Comparison of ENCODE assay signal across 10 cellular contexts in genomic region chr16:66988197-66988788, GRCh38. TPM values are rescaled to one million over a fixed set of nuclear protein-coding genes. Genes with fewer than 3 reads are reported as not detected.
DNase-seq lines count a peak whose midpoint lies in the region; ATAC-seq, FAIRE-seq and TF ChIP-seq lines count a peak whose summit lies in the region.
"Had no signal": no experiment of that assay in that cellular context is flagged by ENCODE, and none has a peak within 500 bp of the region (broad histone marks: within the 10 kb centered on the region; RNA-seq: fewer than 3 reads in every experiment).

TSS of gene CES4A (plus strand) at chr16:66988589. CDS start at chr16:66988773, 184 bp downstream.

- no peak within 1 kb of the TSS for H2BK15ac ChIP-seq in H1 (ENCODE audit: low read length)

- no peak within 1 kb of the TSS for H2BK12ac ChIP-seq in H1 (ENCODE audit: low read depth, low read length)

- TF ChIP-seq CTCF in H1 (IDR thresholded peaks at IDR 0.05; ENCODE audit: control extremely low read depth in 1 of 3, insufficient read depth in 1 of 3, low read depth in 1 of 3, low read length in 3 of 3) (no peak), mucosa of descending colon (IDR thresholded peaks at IDR 0.05) (no peak), glutamatergic neuron (IDR thresholded peaks at IDR 0.05; ENCODE audit: partially characterized antibody, unreplicated experiment) (no peak)

- no peaks in the 10 kb centered on the region for H3K27me3 ChIP-seq in BLaER1
- peaks cover 0 to 3% (median 2%) of the 10 kb centered on the region in 4 experiments; a peak in 3 of 7 replicates for H3K27me3 ChIP-seq in H1 (replicated peaks in 1 of 4; ENCODE audit: control insufficient read depth in 3 of 4, extremely low read depth in 1 of 4, insufficient read depth in 3 of 4, low read length in 3 of 4)
- H3K27me3 ChIP-seq: neutrophil had no signal

- H2BK20ac ChIP-seq in H1 (ENCODE audit: low read length), result no peak within 1 kb of the TSS

- no peak within 1 kb of the TSS for H3K18ac ChIP-seq in H1 (ENCODE audit: extremely low read depth, low read length)

- H4K20me1 ChIP-seq in BLaER1 (no peaks in the 10 kb centered on the region), H1 (replicated peaks in 1 of 2; ENCODE audit: control insufficient read depth in 1 of 2, insufficient read depth in 2 of 2, low read length in 2 of 2) (no peaks in the 10 kb centered on the region)

- no peak for FAIRE-seq in H1 (lab: Jason Lieb, UNC)

- H2BK120ac ChIP-seq in H1 (replicated peaks; ENCODE audit: low read depth, low read length), result no peak within 1 kb of the TSS

- H3K9ac ChIP-seq in BLaER1 (no peak within 1 kb of the TSS), H1 (replicated peaks in 1 of 4; ENCODE audit: extremely low read depth in 1 of 4, low read depth in 3 of 4, low read length in 3 of 4) (no peak within 1 kb of the TSS)

- CTCF ChIA-PET in H1 (lab: Charles Lee; ENCODE audit: partially characterized antibody), result interaction anchor here (0.6 to 6.0 kb wide), 10 partner anchors 10 to 166 kb away, joined by 3 to 49 read pairs (median 4); partner anchors contain the start of genes B3GNT9 and CES3

- H3K14ac ChIP-seq in H1 (ENCODE audit: insufficient read length), result no peak within 1 kb of the TSS

- H3K79me2 ChIP-seq in H1 (ENCODE audit: control insufficient read depth in 1 of 2, insufficient read depth in 2 of 2, low read length in 2 of 2), result no peaks in the 10 kb centered on the region

- no peak within 1 kb of the TSS; the same call in 1 of the 2 replicates for H2AFZ ChIP-seq in H1 (ENCODE audit: low read length)

- H4K5ac ChIP-seq in H1 (ENCODE audit: insufficient read length, low read depth, low read length), result no peak within 1 kb of the TSS

- peaks cover 4% of the 10 kb centered on the region for H3K9me3 Mint-ChIP-seq in glutamatergic neuron (ENCODE audit: unreplicated experiment)

- intact Hi-C loops in mucosa of descending colon (cut with DNase I, micrococcal nuclease), result no loop called here

- no peak within 1 kb of the TSS for H3K56ac ChIP-seq in H1 (replicated peaks; ENCODE audit: insufficient read length, low read depth, low read length)

- H3K4me1 Mint-ChIP-seq in glutamatergic neuron (ENCODE audit: low read depth, unreplicated experiment), result no peaks in the 10 kb centered on the region

- TF ChIP-seq RAD21 in H1 (IDR thresholded peaks at IDR 0.05 in 1 of 2, conservative IDR thresholded peaks at IDR 0.05 in 1 of 2; ENCODE audit: low read depth in 2 of 2, low read length in 2 of 2), result no peak

- no peak for TF ChIP-seq POLR2A in H1 (IDR thresholded peaks at IDR 0.05; ENCODE audit: control extremely low read depth in 1 of 2, low read depth in 2 of 2, low read length in 2 of 2)

- H3K79me1 ChIP-seq in H1 (ENCODE audit: low read depth, low read length), result no peaks in the 10 kb centered on the region

- H4K8ac ChIP-seq in H1 (ENCODE audit: extremely low read depth, insufficient read depth, low read length), result no peak within 1 kb of the TSS

- no peaks in the 10 kb centered on the region for H3K36me3 Mint-ChIP-seq in glutamatergic neuron (ENCODE audit: unreplicated experiment)

- POLR2A ChIA-PET in H1 (lab: Charles Lee; ENCODE audit: partially characterized antibody), result no interaction called here

- no peak within 1 kb of the TSS for H3K4me3 ChIP-seq in BLaER1
- H3K4me3 ChIP-seq in H1 (ENCODE audit: extremely low read depth in 1 of 4, insufficient read depth in 2 of 4, low read depth in 3 of 4, low read length in 4 of 4), result no peak within 1 kb of the TSS
- H3K4me3 ChIP-seq in mucosa of descending colon, result no peak within 1 kb of the TSS

- no peaks in the 10 kb centered on the region for H3K9me3 ChIP-seq in BLaER1
- no peaks in the 10 kb centered on the region for H3K9me3 ChIP-seq in H1 (ENCODE audit: insufficient read depth in 2 of 2, low read depth in 1 of 2, low read length in 1 of 2)
- no peaks in the 10 kb centered on the region for H3K9me3 ChIP-seq in mucosa of descending colon
- H3K9me3 ChIP-seq: neutrophil had no signal

- DNase-seq in NCI-H524 (lab: John Stamatoyannopoulos, UW) (peak; percentile 19 to 76), H1 (ENCODE audit: low read depth in 1 of 2, low spot score in 2 of 2) (no peak), mucosa of descending colon (no peak), GM19238 (ENCODE audit: insufficient read length, low spot score) (no peak), glutamatergic neuron (no peak)
- DNase-seq: NCI-H510A had no signal

- peak within 1 kb of the TSS; percentile 46 for H3K4ac ChIP-seq in H1 (replicated peaks; ENCODE audit: insufficient read length, low read depth, low read length)

- no peak for TF ChIP-seq EP300 in H1 (IDR thresholded peaks at IDR 0.05; ENCODE audit: borderline replicate concordance in 1 of 2, low read depth in 2 of 2, low read length in 2 of 2)

- 90% methylated on average over 11 of the region's 11 CpGs; no CpG with 5 or more reads in 1 of the 2 experiments for WGBS in H1 (ENCODE audit: extremely low coverage in 1 of 2, insufficient coverage in 1 of 2, insufficient read length in 1 of 2, insufficient replicate concordance in 2 of 2, low coverage in 1 of 2, low lambda C conversion rate in 2 of 2, missing lambda C conversion rate in 1 of 2), 2 experiments

- H3K4me2 ChIP-seq in BLaER1 (peak within 1 kb of the TSS; percentile 57), H1 (ENCODE audit: insufficient read depth in 1 of 2, low read depth in 2 of 2, low read length in 2 of 2) (no peak within 1 kb of the TSS)

- H3K27ac Mint-ChIP-seq in glutamatergic neuron (ENCODE audit: unreplicated experiment), result no peak within 1 kb of the TSS

- H4K91ac ChIP-seq in H1 (replicated peaks; ENCODE audit: insufficient read length, low read length), result no peak within 1 kb of the TSS

- no peak within 1 kb of the TSS for H2AK5ac ChIP-seq in H1 (ENCODE audit: low read depth, low read length)

- no peak within 1 kb of the TSS for H3K23ac ChIP-seq in H1 (ENCODE audit: insufficient read length)

- no peak within 1 kb of the TSS for H2BK5ac ChIP-seq in H1 (ENCODE audit: low read depth, low read length)

- H3K27ac ChIP-seq in BLaER1 (0 out of 2 replicates have a peak within 1 kb of the TSS, but pooled peaks have one; percentile 19), H1 (ENCODE audit: low read depth, low read length) (no peak within 1 kb of the TSS)
- H3K27ac ChIP-seq: neutrophil had no signal

- H3K4me1 ChIP-seq in BLaER1 (peaks cover 13% of the 10 kb centered on the region), H1 (replicated peaks in 1 of 4; ENCODE audit: control insufficient read depth in 3 of 4, insufficient read depth in 4 of 4, low read length in 3 of 4) (no peaks in the 10 kb centered on the region), mucosa of descending colon (ENCODE audit: low read depth) (no peaks in the 10 kb centered on the region)

- ATAC-seq in mucosa of descending colon (peak; percentile 27), HG02642 (IDR thresholded peaks at IDR 0.05; ENCODE audit: poor library complexity, unreplicated experiment) (no peak), GM19452 (IDR thresholded peaks at IDR 0.05; ENCODE audit: unreplicated experiment) (no peak)

- no peaks in the 10 kb centered on the region for H3K23me2 ChIP-seq in H1 (ENCODE audit: low read depth, low read length)

- peaks cover 3% of the 10 kb centered on the region for H3K27me3 Mint-ChIP-seq in glutamatergic neuron (ENCODE audit: unreplicated experiment)

- H3K36me3 ChIP-seq in BLaER1 (no peaks in the 10 kb centered on the region), H1 (ENCODE audit: control insufficient read depth in 2 of 4, insufficient read depth in 4 of 4, low read length in 3 of 4) (no peaks in the 10 kb centered on the region), mucosa of descending colon (ENCODE audit: low read depth) (no peaks in the 10 kb centered on the region)
- H3K36me3 ChIP-seq: neutrophil had no signal

- H3K4me3 Mint-ChIP-seq in glutamatergic neuron (ENCODE audit: unreplicated experiment), result no peak within 1 kb of the TSS

TF ChIP-seq in H1, 55 proteins besides CTCF, POLR2A, EP300 and RAD21:
- TF ChIP-seq CREB1 (IDR thresholded peaks at IDR 0.05) (no peak), JUN (IDR thresholded peaks at IDR 0.05; ENCODE audit: low read depth, low read length) (no peak), SIX5 (IDR thresholded peaks at IDR 0.05; ENCODE audit: low read depth, low read length) (no peak), CHD2 (IDR thresholded peaks at IDR 0.05; ENCODE audit: low read length) (no peak), EGR1 (IDR thresholded peaks at IDR 0.05; ENCODE audit: borderline replicate concordance, low read depth, low read length) (no peak)
TF ChIP-seq in H1: peak in this region for 0.

RNA-seq across cellular contexts. Expression of gene CES4A, which starts in this region (rescaled TPM):
- total RNA-seq in H1 (2021; fragmentation: NEBNext Ultra II Directional; extraction: Animal tissue kit (Norgen Biotek cat#: 25700)), result 0.93 TPM in 1 of 2 replicates, not detected in the other
- 0.88 and 1.5 TPM in 2 replicates for polyA plus RNA-seq in H1 (2011; rRNA removed)
- 0.52 TPM for polyA plus RNA-seq in H1 (2011; cell fraction: cytosol; rRNA removed)
- 2.1 TPM for polyA plus RNA-seq in H1 (2011; cell fraction: nucleus; rRNA removed)
- polyA plus RNA-seq in H1 (2012, experiment 1 of 2), result 0.47 to 1.1 TPM (median 0.92 TPM) in 4 replicates
- not detected for polyA plus RNA-seq in H1 (2012, experiment 2 of 2)
- 0.34 TPM for polyA plus RNA-seq in H1 (2013, experiment 1 of 2)
- polyA plus RNA-seq in H1 (2013, experiment 2 of 2), result 0.22 TPM
- polyA minus RNA-seq in H1 (2011; rRNA and poly(A)+ RNA removed), result 0.47 and 1.2 TPM in 2 replicates
- not detected for polyA minus RNA-seq in H1 (2011; cell fraction: cytosol; rRNA and poly(A)+ RNA removed)
- polyA minus RNA-seq in H1 (2011; cell fraction: nucleus; rRNA and poly(A)+ RNA removed), result 0.60 TPM
- total RNA-seq in mucosa of descending colon (10 to 100 TPM in 1 of 3 donors, 1 to 10 TPM in 2; 6.3 to 10.1 (median 8.3) TPM), glutamatergic neuron (ENCODE audit: unreplicated experiment) (3.6 TPM)

Comparison
In these comparisons a context has a peak if more than half of its experiments do, and no peak if none do; other contexts are left out.
1. DNase-seq: peak in NCI-H524 (2 of 2); none in H1 (0 of 2), mucosa of descending colon (0 of 3), GM19238 (single experiment) and glutamatergic neuron (single experiment).